Comparison of ENCODE assay signal across 22 cellular contexts in genomic region chr22:27300661-27301285, GRCh38.
"Had no signal": no experiment of that assay in that cellular context is flagged by ENCODE, and none has a peak within 500 bp of the region (broad histone marks: within the 10 kb centered on the region; RNA-seq: fewer than 3 reads in every experiment).

No MANE protein-coding gene starts in this region.

- H3K9ac ChIP-seq: KMS-11 had no signal

- DNase-seq: IMR-90, Kasumi-1, MM.1S, NCI-H1092 treated with DMSO at 0.1 percent for 48 hours, NCI-H1436, NCI-H187, NCI-H2029, NCI-H2081 treated with DMSO at 0.1 percent for 48 hours, NCI-H2171, NCI-H226, NCI-H446, NCI-H510A, NCI-H524 treated with DMSO at 0.1 percent for 48 hours, NCI-H69, NCI-H774, Right ventricle myocardium superior, RPMI8226, SIG-M5 had no signal

- H3K4me2 ChIP-seq: KMS-11 had no signal

- H3K4me3 ChIP-seq: SJSA1, SK-N-MC had no signal

- H3K27me3 ChIP-seq: SJSA1 had no signal

- H3K36me3 ChIP-seq: SJSA1 had no signal

- H3K27ac ChIP-seq: KMS-11, SJSA1, SK-N-MC had no signal

- FAIRE-seq: RCC 7860 had no signal

- H3K9me3 ChIP-seq: SJSA1 had no signal
